In the genomic region with DNA sequence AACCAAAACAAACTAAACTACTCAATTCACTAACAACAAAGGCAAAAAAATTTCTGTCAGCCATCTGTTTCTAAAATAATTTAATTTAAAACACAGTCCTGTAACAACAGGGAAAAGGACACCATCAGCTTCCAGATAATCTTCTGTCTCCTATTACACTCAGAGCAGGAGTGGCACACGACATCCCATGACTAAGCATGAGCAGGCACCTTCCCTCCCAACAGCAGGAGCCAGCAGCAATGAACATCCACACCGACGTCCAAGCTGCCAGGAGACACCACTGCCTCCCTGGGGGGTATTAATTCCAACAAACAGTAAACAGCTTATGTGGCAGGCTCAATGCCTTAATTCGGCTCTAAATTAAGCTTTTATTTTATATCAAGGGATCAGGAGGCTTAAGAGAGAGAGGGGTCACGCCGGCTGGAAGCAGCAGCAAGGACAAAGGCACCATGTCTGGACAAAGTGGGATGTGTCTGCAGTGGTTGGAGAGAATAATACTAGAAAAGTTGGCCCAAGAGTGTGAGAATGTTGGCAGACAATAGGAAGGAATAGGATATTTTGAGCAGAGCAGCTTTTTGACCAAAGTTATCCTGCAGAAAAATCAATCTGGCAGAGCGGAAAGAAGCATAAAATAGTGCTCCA, we compare ENCODE assay signal across 9 cellular contexts. TPM values are rescaled to one million over a fixed set of nuclear protein-coding genes. Genes with fewer than 3 reads are reported as not detected.
DNase-seq lines count a peak whose midpoint lies in the region; ATAC-seq, FAIRE-seq and TF ChIP-seq lines count a peak whose summit lies in the region.
"Had no signal": no experiment of that assay in that cellular context is flagged by ENCODE, and none has a peak within 500 bp of the region (broad histone marks: within the 10 kb centered on the region; RNA-seq: fewer than 3 reads in every experiment).

No MANE protein-coding gene starts in this region.

- no peak overlapping the region for H2BK15ac ChIP-seq in mesendoderm (replicated peaks; ENCODE audit: low read depth)

- H3K36me3 ChIP-seq in bronchial epithelial cell (ENCODE audit: control insufficient read depth, insufficient read depth, low read length): no peaks in the 10 kb centered on the region
- no peaks in the 10 kb centered on the region for H3K36me3 ChIP-seq in mesendoderm (ENCODE audit: control insufficient read depth, insufficient read depth, low read length)

- no peak overlapping the region for H3K27ac ChIP-seq in mesendoderm (ENCODE audit: low read depth, low read length)

- no peaks in the 10 kb centered on the region for H3K79me2 ChIP-seq in mesendoderm (ENCODE audit: control insufficient read depth, insufficient read depth, low read length)

- TF ChIP-seq CTCF in Calu3 (IDR thresholded peaks at IDR 0.05; ENCODE audit: unreplicated experiment) (no peak), bronchial epithelial cell (IDR thresholded peaks at IDR 0.05; ENCODE audit: insufficient read depth, low read length, severe bottlenecking) (no peak), GM13976 (IDR thresholded peaks at IDR 0.05; ENCODE audit: borderline replicate concordance, control extremely low read depth, extremely low read depth, insufficient read depth, missing control alignments) (no peak)

- H3K79me1 ChIP-seq in mesendoderm (ENCODE audit: low read length): peaks cover 3% of the 10 kb centered on the region

- peaks cover 4% of the 10 kb centered on the region for H3K27me3 ChIP-seq in bronchial epithelial cell (ENCODE audit: control insufficient read depth, insufficient read depth, low read length)
- H3K27me3 ChIP-seq in mesendoderm (ENCODE audit: insufficient read depth, low read length, poor library complexity): no peaks in the 10 kb centered on the region

- H3K4me3 ChIP-seq in bronchial epithelial cell (ENCODE audit: low read depth, low read length) (no peak overlapping the region), mesendoderm (ENCODE audit: low read length) (no peak overlapping the region)

- intact Hi-C loops in Calu3 (cut with micrococcal nuclease; ENCODE audit: unreplicated experiment): no loop called here

- H2AK5ac ChIP-seq in mesendoderm (ENCODE audit: low read length): no peak overlapping the region

- WGBS in mesendoderm (ENCODE audit: extremely low coverage, insufficient coverage, low lambda C conversion rate): no CpG with 5 or more reads among the region's 7 CpGs

- DNase-seq in Calu3: peak; percentile 47
- DNase-seq in NCI-H2171 treated with DMSO at 0.1 percent for 48 hours (lab: John Stamatoyannopoulos, UW): peak; percentile 96
- peak; percentile 88 for DNase-seq in bronchial epithelial cell (ENCODE audit: low read depth)
- peak; percentile 74 for DNase-seq in mesendoderm
- DNase-seq in GM13976 (ENCODE audit: low spot score): no peak

- peaks cover 7% of the 10 kb centered on the region for H3K9me3 Mint-ChIP-seq in Calu3 (ENCODE audit: low read depth, unreplicated experiment)

- BruUV-seq in Calu3 (replicated peaks; lab: Mats Ljungman, UMichigan): no TSS peak

- in situ Hi-C loops in GM13976 (cut with MboI; ENCODE audit: low sequenced_read_pairs, unreplicated experiment): no loop called here

- H3K4me1 ChIP-seq in mesendoderm (ENCODE audit: control insufficient read depth, low read depth, low read length): peaks cover 7% of the 10 kb centered on the region

- H3K56ac ChIP-seq in mesendoderm (ENCODE audit: low read length): peak overlapping the region; percentile 11

- H3K4me1 Mint-ChIP-seq in Calu3 (ENCODE audit: low read depth, unreplicated experiment): peaks cover 17% of the 10 kb centered on the region

- no peak overlapping the region for H2BK5ac ChIP-seq in mesendoderm (ENCODE audit: low read length)

- no peak overlapping the region for H2BK120ac ChIP-seq in mesendoderm (ENCODE audit: low read depth, low read length)

- no peak overlapping the region for H3K4me2 ChIP-seq in mesendoderm (ENCODE audit: low read length)

- H3K18ac ChIP-seq in mesendoderm (ENCODE audit: low read length): no peak overlapping the region

- FAIRE-seq in bronchial epithelial cell (lab: Jason Lieb, UNC): no peak
- FAIRE-seq: GM18507 had no signal

- H3K4ac ChIP-seq in mesendoderm (ENCODE audit: low read depth, low read length): no peak overlapping the region

- H3K9ac ChIP-seq in mesendoderm (ENCODE audit: low read length): no peak overlapping the region

- CTCF ChIA-PET in Calu3 (lab: Charles Lee): interaction anchor here (0.5 to 0.9 kb wide), 2 partner anchors 8 to 116 kb away, joined by 3 read pairs; no protein-coding TSS in a partner anchor

- no peak overlapping the region for H3K23ac ChIP-seq in mesendoderm (ENCODE audit: low read length)

- H3K36me3 Mint-ChIP-seq in Calu3 (ENCODE audit: insufficient read depth, unreplicated experiment): no peaks in the 10 kb centered on the region

- H4K8ac ChIP-seq in mesendoderm (ENCODE audit: low read depth, low read length): no peak overlapping the region

- no peak overlapping the region for H3K27ac Mint-ChIP-seq in Calu3 (ENCODE audit: unreplicated experiment)

- H4K5ac ChIP-seq in mesendoderm (ENCODE audit: low read length): no peak overlapping the region

- no peaks in the 10 kb centered on the region for H3K27me3 Mint-ChIP-seq in Calu3 (ENCODE audit: unreplicated experiment)

- ATAC-seq in GM21423 (IDR thresholded peaks at IDR 0.05; ENCODE audit: unreplicated experiment) (no peak), HG03565 (IDR thresholded peaks at IDR 0.05; ENCODE audit: unreplicated experiment) (no peak), HG03521 (IDR thresholded peaks at IDR 0.05; ENCODE audit: unreplicated experiment) (no peak)

- no peak overlapping the region for H3K4me3 Mint-ChIP-seq in Calu3 (ENCODE audit: low read depth, unreplicated experiment)

RNA-seq across cellular contexts. Expression of a gene that starts 45.6 kb away (rescaled TPM):
- 7.2 and 10.4 TPM in 2 replicates for total RNA-seq in Calu3 (2022)
- total RNA-seq in bronchial epithelial cell: 0.13 and 0.26 TPM in 2 replicates
- polyA plus RNA-seq in mesendoderm (2013, experiment 1 of 2): 6.7 TPM
- 6.5 TPM for polyA plus RNA-seq in mesendoderm (2013, experiment 2 of 2)
